In genomic region chr16:30350134-30350871, GRCh38 we compare ENCODE assay signal across 10 cellular contexts. TPM values are rescaled to one million over a fixed set of nuclear protein-coding genes. Genes with fewer than 3 reads are reported as not detected.
DNase-seq lines count a peak whose midpoint lies in the region; ATAC-seq and FAIRE-seq lines count a peak whose summit lies in the region.
"Had no signal": no experiment of that assay in that cellular context is flagged by ENCODE, and none has a peak within 500 bp of the region (broad histone marks: within the 10 kb centered on the region; RNA-seq: fewer than 3 reads in every experiment).

No MANE protein-coding gene starts in this region.

- peak overlapping the region; percentile 3 to 82 (median 71); a peak in 20 of 22 replicates for H3K4me2 ChIP-seq in BLaER1 treated with 17β-estradiol and CSF1 and Interleukin-3, amounts not matched to agents 10 nM and 100 nM

- FAIRE-seq in urothelium cell line (lab: Jason Lieb, UNC) = no peak

- H3K4me1 Mint-ChIP-seq in IgD-negative memory B cell = peaks cover 32 to 36% (median 33%) of the 10 kb centered on the region in 3 donors
- peaks cover 56% of the 10 kb centered on the region for H3K4me1 Mint-ChIP-seq in central memory CD8-positive, alpha-beta T cell

- DNase-seq in central memory CD8-positive, alpha-beta T cell (ENCODE audit: low spot score in 2 of 2) = no peak
- DNase-seq in AG20443 (ENCODE audit: low spot score) (no peak), aorta (no peak), urothelium cell line (ENCODE audit: low spot score) (no peak), NCI-H226 (no peak)
- DNase-seq: DMS153 had no signal

- peak; percentile 38 for ATAC-seq in GM19035 (IDR thresholded peaks at IDR 0.05; ENCODE audit: unreplicated experiment)
- ATAC-seq in central memory CD8-positive, alpha-beta T cell (replicated peaks; ENCODE audit: extremely low read depth, poor library complexity, severe bottlenecking) = peak; percentile 57
- ATAC-seq in aorta (ENCODE audit: low FRiP score) = no peak

- intact Hi-C loops in aorta (cut with DNase I) = no loop called here

- peak overlapping the region in 10 of 11 experiments; percentile 15 to 40 (median 26); a peak in 10 of 22 replicates for H3K9ac ChIP-seq in BLaER1 treated with 17β-estradiol and CSF1 and Interleukin-3, amounts not matched to agents 10 nM and 100 nM

- H3K27me3 Mint-ChIP-seq in IgD-negative memory B cell = no peaks in the 10 kb centered on the region
- no peaks in the 10 kb centered on the region for H3K27me3 Mint-ChIP-seq in central memory CD8-positive, alpha-beta T cell

- no peaks in the 10 kb centered on the region for H3K9me3 Mint-ChIP-seq in IgD-negative memory B cell
- H3K9me3 Mint-ChIP-seq in central memory CD8-positive, alpha-beta T cell = no peaks in the 10 kb centered on the region

- H3K27ac ChIP-seq in BLaER1 treated with 17β-estradiol and CSF1 and Interleukin-3, amounts not matched to agents 10 nM and 100 nM = peak overlapping the region in 8 of 11 experiments; percentile 3 to 68 (median 58); a peak in 12 of 22 replicates
- no peak overlapping the region for H3K27ac ChIP-seq in aorta (ENCODE audit: low read depth in 1 of 2, low read length in 2 of 2)

- no peaks in the 10 kb centered on the region for H3K27me3 ChIP-seq in BLaER1 treated with 17β-estradiol and CSF1 and Interleukin-3, amounts not matched to agents 10 nM and 100 nM
- H3K27me3 ChIP-seq in aorta (ENCODE audit: control insufficient read depth in 1 of 2, insufficient read depth in 2 of 2, low read length in 1 of 2) = no peaks in the 10 kb centered on the region
- H3K27me3 ChIP-seq: ascending aorta had no signal

- H3K36me3 Mint-ChIP-seq in IgD-negative memory B cell = peaks cover 9% of the 10 kb centered on the region
- H3K36me3 Mint-ChIP-seq in central memory CD8-positive, alpha-beta T cell (ENCODE audit: insufficient read depth) = peaks cover 34% of the 10 kb centered on the region

- peaks cover 38 to 47% (median 41%) of the 10 kb centered on the region in 11 experiments for H3K36me3 ChIP-seq in BLaER1 treated with 17β-estradiol and CSF1 and Interleukin-3, amounts not matched to agents 10 nM and 100 nM
- peaks cover 0 to 2% of the 10 kb centered on the region in 2 donors for H3K36me3 ChIP-seq in aorta (ENCODE audit: control insufficient read depth in 1 of 2, insufficient read depth in 2 of 2, low read length in 1 of 2)

- peak overlapping the region in 3 of 4 donors; percentile 69 to 83 (median 80) for H3K4me3 Mint-ChIP-seq in IgD-negative memory B cell
- H3K4me3 Mint-ChIP-seq in central memory CD8-positive, alpha-beta T cell = peak overlapping the region; percentile 23

- no peak overlapping the region for H3K4me3 ChIP-seq in BLaER1 treated with 17β-estradiol and CSF1 and Interleukin-3, amounts not matched to agents 10 nM and 100 nM
- H3K4me3 ChIP-seq in aorta (ENCODE audit: low read length in 2 of 2) = no peak overlapping the region
- H3K4me3 ChIP-seq: ascending aorta had no signal

- peaks cover 30 to 70% (median 56%) of the 10 kb centered on the region in 10 experiments for H3K4me1 ChIP-seq in BLaER1 treated with 17β-estradiol and CSF1 and Interleukin-3, amounts not matched to agents 10 nM and 100 nM
- no peaks in the 10 kb centered on the region for H3K4me1 ChIP-seq in aorta (ENCODE audit: control insufficient read depth in 1 of 2, insufficient read depth in 2 of 2, low read length in 2 of 2)

- H4K20me1 ChIP-seq in BLaER1 treated with 17β-estradiol and CSF1 and Interleukin-3, amounts not matched to agents 10 nM and 100 nM = peaks cover 0 to 51% (median 21%) of the 10 kb centered on the region in 11 experiments; a peak in 16 of 22 replicates

- peak overlapping the region; percentile 36 to 92 (median 79) for H3K27ac Mint-ChIP-seq in IgD-negative memory B cell
- H3K27ac Mint-ChIP-seq in central memory CD8-positive, alpha-beta T cell (ENCODE audit: low read depth) = peak overlapping the region; percentile 77

- no peaks in the 10 kb centered on the region for H3K9me3 ChIP-seq in BLaER1 treated with 17β-estradiol and CSF1 and Interleukin-3, amounts not matched to agents 10 nM and 100 nM (replicated peaks in 1 of 11)
- no peaks in the 10 kb centered on the region for H3K9me3 ChIP-seq in aorta (ENCODE audit: control insufficient read depth, low read length)
- H3K9me3 ChIP-seq: ascending aorta had no signal

- WGBS in aorta, 2 donors = 83% methylated on average over 3 of the region's 3 CpGs

RNA-seq across cellular contexts. Expression of gene CD2BP2, which starts 4.8 kb away (rescaled TPM):
- 42.7 TPM for polyA plus RNA-seq in IgD-negative memory B cell
- 10 to 100 TPM; 42.6 to 51.3 TPM for total RNA-seq in aorta
- polyA plus RNA-seq in aorta = 10 to 100 TPM; 23.4 to 51.1 TPM

RNA-seq across cellular contexts. Expression of gene TBC1D10B, which starts 20.0 kb away (rescaled TPM):
- polyA plus RNA-seq in IgD-negative memory B cell (11.3 TPM), aorta (10 to 100 TPM; 10.3 to 22.2 TPM)
- 10 to 100 TPM; 30.7 to 38.0 TPM for total RNA-seq in aorta

RNA-seq across cellular contexts. Expression of gene MYL11, which starts 24.3 kb away (rescaled TPM):
- 1.7 TPM for polyA plus RNA-seq in IgD-negative memory B cell
- total RNA-seq in aorta = not detected
- polyA plus RNA-seq in aorta = under 1 TPM in 1 of 2 donors, not detected in 1; 0.26 TPM
- total RNA-seq: ascending aorta had no signal

RNA-seq across cellular contexts. Expression of gene SEPTIN1, which starts 32.1 kb away (rescaled TPM):
- polyA plus RNA-seq in IgD-negative memory B cell (161 TPM), aorta (1 to 10 TPM; 1.0 to 2.6 TPM)
- total RNA-seq in aorta = 1 to 10 TPM; 2.8 to 6.1 TPM
- total RNA-seq: ascending aorta had no signal

RNA-seq across cellular contexts. Expression of gene ZNF48, which starts 44.9 kb away (rescaled TPM):
- polyA plus RNA-seq in IgD-negative memory B cell (9.7 TPM), aorta (1 to 10 TPM; 3.4 to 4.9 TPM)
- 1 to 10 TPM; 6.2 to 7.4 TPM for total RNA-seq in aorta

Comparison
In these comparisons a context has a peak if more than half of its experiments do, and no peak if none do; other contexts are left out.
1. H3K27ac ChIP-seq: peak in BLaER1 treated with 17β-estradiol and CSF1 and Interleukin-3, amounts not matched to agents 10 nM and 100 nM (8 of 11); none in aorta (0 of 2).